Comparison of ENCODE assay signal across 8 cellular contexts in genomic region chr15:62066663-62067447, GRCh38. TPM values are rescaled to one million over a fixed set of nuclear protein-coding genes. Genes with fewer than 3 reads are reported as not detected.
DNase-seq lines count a peak whose midpoint lies in the region; ATAC-seq and TF ChIP-seq lines count a peak whose summit lies in the region.

Gene C2CD4A (plus strand): TSS chr15:62066977. CDS start chr15:62067614, 637 bp downstream.

- in situ Hi-C loops in GM13976 (cut with MboI; ENCODE audit: low sequenced_read_pairs, unreplicated experiment): loop anchor here (10.0 kb wide), 1 partner anchor 192 kb away; no protein-coding TSS in a partner anchor

- peak; percentile 49 for DNase-seq in GM13976 (ENCODE audit: low spot score)
- peak; percentile 88 for DNase-seq in NCI-H146 (lab: John Stamatoyannopoulos, UW)
- peak; percentile 60 for DNase-seq in cerebellar cortex (ENCODE audit: low spot score)
- peak; percentile 88 to 89 for DNase-seq in left colon
- DNase-seq in stimulated activated CD4-positive, alpha-beta T cell treated with anti-CD3 and anti-CD28 coated beads, Interleukin-15, amount 100 ng/mL, for 1 hour (ENCODE audit: low read depth in 1 of 2, low spot score in 1 of 2): peak; percentile 17 to 40

- ATAC-seq in activated CD4-positive, CD25-positive, alpha-beta regulatory T cell treated with anti-CD3 and anti-CD28 coated beads, Interleukin-2, amount 50 U/mL, for 24 hours: peak; percentile 61 to 64
- ATAC-seq in left colon: peak; percentile 87
- no peak for ATAC-seq in HG02610 (IDR thresholded peaks at IDR 0.05; ENCODE audit: unreplicated experiment)
- ATAC-seq in GM21825 (IDR thresholded peaks at IDR 0.05; ENCODE audit: unreplicated experiment): no peak

- TF ChIP-seq CTCF in GM13976 (IDR thresholded peaks at IDR 0.05; ENCODE audit: borderline replicate concordance, control extremely low read depth, extremely low read depth, insufficient read depth, missing control alignments): no peak

- intact Hi-C loops in left colon (cut with DNase I, micrococcal nuclease): no loop called here

RNA-seq across cellular contexts. Expression of gene C2CD4A, which starts in this region (rescaled TPM):
- total RNA-seq in left colon: 1 to 10 TPM in 1 of 2 donors, under 1 TPM in 1; 0.22 to 1.1 TPM

Comparison
In these comparisons a context has a peak if more than half of its experiments do, and no peak if none do; other contexts are left out.
1. DNase-seq: peak in every context shown above with its lines; median percentile 88 in left colon; 88 in NCI-H146; 60 in cerebellar cortex; 49 in GM13976; 28 in stimulated activated CD4-positive, alpha-beta T cell treated with anti-CD3 and anti-CD28 coated beads, Interleukin-15, amount 100 ng/mL, for 1 hour.
2. ATAC-seq: peak in activated CD4-positive, CD25-positive, alpha-beta regulatory T cell treated with anti-CD3 and anti-CD28 coated beads, Interleukin-2, amount 50 U/mL, for 24 hours (2 of 2) and left colon (single experiment); none in HG02610 (single experiment) and GM21825 (single experiment).